27 cellular contexts compared by ENCODE assay signal in the genomic region with DNA sequence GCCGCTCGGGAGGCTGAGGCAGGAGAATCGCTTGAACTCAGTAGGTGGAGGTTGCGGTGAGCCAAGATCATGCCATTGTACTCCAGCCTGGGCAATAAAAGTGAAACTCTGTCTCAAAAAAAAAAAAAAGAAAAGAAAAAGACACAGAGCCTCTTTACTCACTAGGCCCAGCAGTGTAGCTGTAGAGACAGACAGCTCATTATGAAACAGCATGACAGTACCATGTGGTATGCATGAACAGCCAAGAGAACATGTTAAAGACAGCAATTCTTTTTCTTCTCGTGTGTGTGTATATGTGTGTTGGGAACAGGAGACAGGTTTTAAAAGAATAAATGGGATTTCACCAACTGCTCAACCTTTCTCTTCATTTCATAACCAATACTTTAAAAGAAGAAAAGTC.
"Had no signal": no experiment of that assay in that cellular context is flagged by ENCODE, and none has a peak within 500 bp of the region (broad histone marks: within the 10 kb centered on the region; RNA-seq: fewer than 3 reads in every experiment).

No MANE protein-coding gene starts in this region.

- H3K9me3 Mint-ChIP-seq: activated CD4-positive, alpha-beta memory T cell treated with anti-CD3 and anti-CD28 coated beads for 36 hours; activated CD4-positive, alpha-beta T cell treated with anti-CD3 and anti-CD28 coated beads, Interleukin-2, amount 10 ng/mL, durations not matched to agents 7 days and 5 days; activated naive CD4-positive, alpha-beta T cell treated with anti-CD3 and anti-CD28 coated beads, Interleukin-2, amount 10 ng/mL, durations not matched to agents 7 days and 5 days; activated naive CD8-positive, alpha-beta T cell treated with anti-CD3 and anti-CD28 coated beads for 36 hours; activated T-helper 2 cell treated with anti-CD3 and anti-CD28 coated beads, Interferon-gamma antibody, Interleukin-2, Interleukin-4, amounts not matched to agents 10 μg/mL and 5 μg/mL and 100 μg/mL, durations not matched to agents 14 hours and 24 hours and 36 hours; T-cell had no signal

- DNase-seq: activated CD4-positive, alpha-beta memory T cell treated with anti-CD3 and anti-CD28 coated beads for 36 hours; activated CD4-positive, alpha-beta T cell treated with anti-CD3 and anti-CD28 coated beads, Interleukin-2, amount 10 ng/mL, durations not matched to agents 7 days and 5 days; activated CD4-positive, CD25-positive, alpha-beta regulatory T cell; activated CD8-positive, alpha-beta memory T cell treated with anti-CD3 and anti-CD28 coated beads for 24 hours; activated gamma-delta T cell treated with Interleukin-2 at 50 U/mL for 16 hours; activated naive CD4-positive, alpha-beta T cell treated with anti-CD3 and anti-CD28 coated beads, Interleukin-2, amount 10 ng/mL, durations not matched to agents 7 days and 5 days; activated naive CD8-positive, alpha-beta T cell treated with anti-CD3 and anti-CD28 coated beads for 36 hours; activated T-cell treated with anti-CD3 and anti-CD28 coated beads, Interleukin-2, amount 50 U/mL, for 48 hours; brain microvascular endothelial cell; Karpas-422; MM.1S; NCI-H1105; NCI-H1436; NCI-H1694 treated with DMSO at 0.1 percent for 48 hours; NCI-H2029 treated with DMSO at 0.1 percent for 48 hours; NCI-H345; NCI-H510A; NCI-H69; NK-92 treated with Interleukin-12 subunit alpha and Interleukin-12 subunit beta, amount 100 ng/mL, for 24 hours; OCI-M1; Peyer's patch; SIG-M5; T-cell; T-helper 2 cell; T1000 had no signal

- ATAC-seq: T-cell had no signal

- H3K27ac ChIP-seq: brain microvascular endothelial cell, Peyer's patch, VCaP had no signal

- H3K4me3 Mint-ChIP-seq: activated CD4-positive, alpha-beta memory T cell treated with anti-CD3 and anti-CD28 coated beads for 36 hours; activated CD4-positive, alpha-beta T cell treated with anti-CD3 and anti-CD28 coated beads, Interleukin-2, amount 10 ng/mL, durations not matched to agents 7 days and 5 days; activated naive CD4-positive, alpha-beta T cell treated with anti-CD3 and anti-CD28 coated beads, Interleukin-2, amount 10 ng/mL, durations not matched to agents 7 days and 5 days; activated naive CD8-positive, alpha-beta T cell treated with anti-CD3 and anti-CD28 coated beads for 36 hours; T-cell had no signal

- H3K4me1 Mint-ChIP-seq: activated CD4-positive, alpha-beta T cell treated with anti-CD3 and anti-CD28 coated beads, Interleukin-2, amount 10 ng/mL, durations not matched to agents 7 days and 5 days; activated naive CD4-positive, alpha-beta T cell treated with anti-CD3 and anti-CD28 coated beads, Interleukin-2, amount 10 ng/mL, durations not matched to agents 7 days and 5 days; activated naive CD8-positive, alpha-beta T cell treated with anti-CD3 and anti-CD28 coated beads for 36 hours; T-cell had no signal

- H3K4me3 ChIP-seq: Peyer's patch had no signal

- H3K9me3 ChIP-seq: Peyer's patch had no signal

- H3K27me3 ChIP-seq: brain microvascular endothelial cell, Peyer's patch had no signal

- H3K4me1 ChIP-seq: Peyer's patch had no signal

- H3K27ac Mint-ChIP-seq: activated CD4-positive, alpha-beta memory T cell treated with anti-CD3 and anti-CD28 coated beads for 36 hours; activated CD4-positive, alpha-beta T cell treated with anti-CD3 and anti-CD28 coated beads, Interleukin-2, amount 10 ng/mL, durations not matched to agents 7 days and 5 days; activated naive CD4-positive, alpha-beta T cell treated with anti-CD3 and anti-CD28 coated beads, Interleukin-2, amount 10 ng/mL, durations not matched to agents 7 days and 5 days; activated naive CD8-positive, alpha-beta T cell treated with anti-CD3 and anti-CD28 coated beads for 36 hours; activated T-helper 2 cell treated with anti-CD3 and anti-CD28 coated beads, Interferon-gamma antibody, Interleukin-2, Interleukin-4, amounts not matched to agents 10 μg/mL and 5 μg/mL and 100 μg/mL, durations not matched to agents 14 hours and 24 hours and 36 hours; T-cell had no signal

- H3K27me3 Mint-ChIP-seq: activated CD4-positive, alpha-beta memory T cell treated with anti-CD3 and anti-CD28 coated beads for 36 hours; activated CD4-positive, alpha-beta T cell treated with anti-CD3 and anti-CD28 coated beads, Interleukin-2, amount 10 ng/mL, durations not matched to agents 7 days and 5 days; activated naive CD4-positive, alpha-beta T cell treated with anti-CD3 and anti-CD28 coated beads, Interleukin-2, amount 10 ng/mL, durations not matched to agents 7 days and 5 days; activated naive CD8-positive, alpha-beta T cell treated with anti-CD3 and anti-CD28 coated beads for 36 hours; T-cell had no signal
